Comparison of ENCODE assay signal across 10 cellular contexts in the genomic region with DNA sequence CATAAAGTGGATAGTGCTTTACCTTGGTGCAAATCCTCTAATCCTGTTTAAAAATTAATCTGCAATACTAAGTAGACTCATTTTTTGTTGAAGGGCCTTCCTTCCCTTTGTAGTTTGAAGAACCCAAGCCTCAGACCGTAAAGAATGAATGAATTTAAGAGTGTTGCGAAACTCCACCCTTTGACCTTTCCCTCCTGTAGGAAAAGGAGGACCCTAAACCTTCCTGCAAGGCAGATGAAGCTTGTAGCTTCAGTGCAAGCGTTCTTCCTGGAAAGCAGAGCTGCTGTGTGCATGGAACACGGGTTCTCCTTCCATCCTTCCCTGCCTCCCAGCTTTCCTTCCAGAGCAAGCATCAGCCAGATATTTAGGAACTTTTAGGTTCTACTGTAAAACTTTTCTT.
DNase-seq lines count a peak whose midpoint lies in the region; ATAC-seq and TF ChIP-seq lines count a peak whose summit lies in the region.
"Had no signal": no experiment of that assay in that cellular context is flagged by ENCODE, and none has a peak within 500 bp of the region (broad histone marks: within the 10 kb centered on the region; RNA-seq: fewer than 3 reads in every experiment).

No MANE protein-coding gene starts in this region.

- no peak overlapping the region for H3K9ac ChIP-seq in DND-41 (ENCODE audit: low read depth, low read length)
- H3K9ac ChIP-seq in endocrine pancreas (ENCODE audit: control insufficient read depth, insufficient read depth, low read length) = no peak overlapping the region

- H3K36me3 ChIP-seq in DND-41 (ENCODE audit: insufficient read depth, low read length) (no peaks in the 10 kb centered on the region), endocrine pancreas (ENCODE audit: control insufficient read depth, insufficient read depth, low read length) (no peaks in the 10 kb centered on the region)
- H3K36me3 ChIP-seq: Peyer's patch, spleen had no signal

- peaks cover 17% of the 10 kb centered on the region for H3K4me1 ChIP-seq in DND-41 (ENCODE audit: insufficient read depth, low read length)
- peaks cover 7% of the 10 kb centered on the region for H3K4me1 ChIP-seq in endocrine pancreas (ENCODE audit: control insufficient read depth, insufficient read depth, low read length)

- H3K36me3 Mint-ChIP-seq in nephron (ENCODE audit: low read depth) = no peaks in the 10 kb centered on the region
- H3K36me3 Mint-ChIP-seq in stimulated activated memory B cell treated with anti-CD40 and anti-IgM and Interleukin-4, amounts not matched to agents 10 μg/mL and 1 μg/mL and 100 μg/mL, for 72 hours = no peaks in the 10 kb centered on the region

- ATAC-seq in DND-41 (ENCODE audit: insufficient read depth, low read depth) = no peak
- ATAC-seq in SK-N-SH treated with all-trans-retinoic acid at 6 μM for 48 hours = no peak
- ATAC-seq in stimulated activated memory B cell treated with anti-CD40 and anti-IgM and Interleukin-4, amounts not matched to agents 10 μg/mL and 1 μg/mL and 100 μg/mL, for 72 hours = no peak

- peaks cover 23% of the 10 kb centered on the region for H3K27me3 Mint-ChIP-seq in nephron (ENCODE audit: low read depth)
- no peaks in the 10 kb centered on the region for H3K27me3 Mint-ChIP-seq in stimulated activated memory B cell treated with anti-CD40 and anti-IgM and Interleukin-4, amounts not matched to agents 10 μg/mL and 1 μg/mL and 100 μg/mL, for 72 hours

- H3K4me1 Mint-ChIP-seq in nephron = peaks cover 41% of the 10 kb centered on the region
- H3K4me1 Mint-ChIP-seq in stimulated activated memory B cell treated with anti-CD40 and anti-IgM and Interleukin-4, amounts not matched to agents 10 μg/mL and 1 μg/mL and 100 μg/mL, for 72 hours = peaks cover 17% of the 10 kb centered on the region

- H4K20me1 ChIP-seq in DND-41 (ENCODE audit: insufficient read depth, low read length) = no peaks in the 10 kb centered on the region

- H3K27ac ChIP-seq in DND-41 (ENCODE audit: low read length) = no peak overlapping the region

- no peak overlapping the region for H2AFZ ChIP-seq in DND-41 (ENCODE audit: low read depth, low read length)

- no peaks in the 10 kb centered on the region for H3K9me3 ChIP-seq in DND-41 (ENCODE audit: insufficient read depth, low read length, severe bottlenecking)
- H3K9me3 ChIP-seq in endocrine pancreas (ENCODE audit: control insufficient read depth, low read length) = no peaks in the 10 kb centered on the region
- H3K9me3 ChIP-seq: Peyer's patch, spleen had no signal

- no peaks in the 10 kb centered on the region for H3K9me3 Mint-ChIP-seq in nephron
- no peaks in the 10 kb centered on the region for H3K9me3 Mint-ChIP-seq in stimulated activated memory B cell treated with anti-CD40 and anti-IgM and Interleukin-4, amounts not matched to agents 10 μg/mL and 1 μg/mL and 100 μg/mL, for 72 hours

- peak overlapping the region; percentile 53 to 88 (median 81) for H3K27ac Mint-ChIP-seq in nephron
- no peak overlapping the region for H3K27ac Mint-ChIP-seq in stimulated activated memory B cell treated with anti-CD40 and anti-IgM and Interleukin-4, amounts not matched to agents 10 μg/mL and 1 μg/mL and 100 μg/mL, for 72 hours

- TF ChIP-seq CTCF in DND-41 (IDR thresholded peaks at IDR 0.05; ENCODE audit: borderline replicate concordance, extremely low read depth, low read length, poor library complexity, severe bottlenecking) (no peak), LNCaP clone FGC (IDR thresholded peaks at IDR 0.05; ENCODE audit: control insufficient read depth, extremely low read depth, insufficient read depth) (no peak), nephron (IDR thresholded peaks at IDR 0.05; ENCODE audit: unreplicated experiment in 3 of 3) (no peak)

- H3K4me3 Mint-ChIP-seq in nephron = peak overlapping the region; percentile 91 to 95 (median 95)
- H3K4me3 Mint-ChIP-seq in stimulated activated memory B cell treated with anti-CD40 and anti-IgM and Interleukin-4, amounts not matched to agents 10 μg/mL and 1 μg/mL and 100 μg/mL, for 72 hours = no peak overlapping the region

- H3K79me2 ChIP-seq in DND-41 (ENCODE audit: insufficient read depth, low read length) = no peaks in the 10 kb centered on the region

- no peak overlapping the region for H3K4me3 ChIP-seq in DND-41 (ENCODE audit: low read depth in 1 of 2, low read length in 2 of 2)
- H3K4me3 ChIP-seq in LNCaP clone FGC (ENCODE audit: low read depth, low read length) = peak overlapping the region; percentile 78
- peak overlapping the region; percentile 3 for H3K4me3 ChIP-seq in endocrine pancreas (ENCODE audit: control insufficient read depth, insufficient read depth, low read length)

- DNase-seq in DND-41 = no peak
- DNase-seq in LNCaP clone FGC (ENCODE audit: low read depth) = no peak
- no peak for DNase-seq in GM19238 (ENCODE audit: insufficient read length, low spot score)
- DNase-seq in stimulated activated naive CD4-positive, alpha-beta T cell treated with Interleukin-2 at 50 U/mL for 16 hours (lab: John Stamatoyannopoulos, UW) = no peak
- DNase-seq: spleen had no signal

- H3K27me3 ChIP-seq in DND-41 (ENCODE audit: insufficient read depth, low read length, poor library complexity) (peaks cover 18% of the 10 kb centered on the region), endocrine pancreas (ENCODE audit: control insufficient read depth, insufficient read depth, low read length) (no peaks in the 10 kb centered on the region)
- H3K27me3 ChIP-seq: Peyer's patch, spleen had no signal

- peak overlapping the region; percentile 96; the same call in 1 of the 2 replicates for H3K4me2 ChIP-seq in DND-41 (ENCODE audit: insufficient read depth, low read length)

TF ChIP-seq in SK-N-SH treated with all-trans-retinoic acid at 6 μM for 48 hours, 23 proteins besides CTCF, POLR2A, EP300 and RAD21:
- TF ChIP-seq TOX (CRISPR knock-in tag; IDR thresholded peaks at IDR 0.05; ENCODE audit: borderline replicate concordance) (no peak), GLIS3 (CRISPR knock-in tag; IDR thresholded peaks at IDR 0.05) (no peak)
- TF ChIP-seq, protein P1, sequence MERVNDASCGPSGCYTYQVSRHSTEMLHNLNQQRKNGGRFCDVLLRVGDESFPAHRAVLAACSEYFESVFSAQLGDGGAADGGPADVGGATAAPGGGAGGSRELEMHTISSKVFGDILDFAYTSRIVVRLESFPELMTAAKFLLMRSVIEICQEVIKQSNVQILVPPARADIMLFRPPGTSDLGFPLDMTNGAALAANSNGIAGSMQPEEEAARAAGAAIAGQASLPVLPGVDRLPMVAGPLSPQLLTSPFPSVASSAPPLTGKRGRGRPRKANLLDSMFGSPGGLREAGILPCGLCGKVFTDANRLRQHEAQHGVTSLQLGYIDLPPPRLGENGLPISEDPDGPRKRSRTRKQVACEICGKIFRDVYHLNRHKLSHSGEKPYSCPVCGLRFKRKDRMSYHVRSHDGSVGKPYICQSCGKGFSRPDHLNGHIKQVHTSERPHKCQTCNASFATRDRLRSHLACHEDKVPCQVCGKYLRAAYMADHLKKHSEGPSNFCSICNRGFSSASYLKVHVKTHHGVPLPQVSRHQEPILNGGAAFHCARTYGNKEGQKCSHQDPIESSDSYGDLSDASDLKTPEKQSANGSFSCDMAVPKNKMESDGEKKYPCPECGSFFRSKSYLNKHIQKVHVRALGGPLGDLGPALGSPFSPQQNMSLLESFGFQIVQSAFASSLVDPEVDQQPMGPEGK (CRISPR knock-in tag; IDR thresholded peaks at IDR 0.05; ENCODE audit: borderline replicate concordance) = no peak
TF ChIP-seq in SK-N-SH treated with all-trans-retinoic acid at 6 μM for 48 hours: peak in this region for 0.

Comparison
In these comparisons a context has a peak if more than half of its experiments do, and no peak if none do; other contexts are left out.
1. H3K4me3 ChIP-seq: peak in LNCaP clone FGC (single experiment) and endocrine pancreas (single experiment); none in DND-41 (0 of 2).